In the genomic region with DNA sequence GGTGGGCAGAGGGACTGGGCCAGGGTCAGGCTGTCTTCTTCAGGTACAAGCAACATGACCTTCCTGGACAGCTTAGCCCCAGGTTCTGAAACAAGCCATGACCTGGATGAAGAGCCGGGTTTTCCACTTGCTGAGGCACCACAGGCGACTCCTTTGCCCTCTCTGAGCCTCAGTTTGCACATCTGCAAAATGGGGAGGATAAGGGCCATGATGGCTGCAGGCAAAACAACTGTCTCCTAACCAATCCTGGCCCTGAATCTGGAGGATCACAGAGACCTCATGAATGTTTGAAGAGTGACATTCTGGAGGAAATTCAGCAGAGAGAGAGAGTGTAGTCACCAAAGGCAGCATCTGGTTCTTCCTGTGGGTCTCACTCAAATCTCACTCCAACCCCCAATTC, we compare ENCODE assay signal across 18 cellular contexts. TPM values are rescaled to one million over a fixed set of nuclear protein-coding genes. Genes with fewer than 3 reads are reported as not detected.
"Had no signal": no experiment of that assay in that cellular context is flagged by ENCODE, and none has a peak within 500 bp of the region (broad histone marks: within the 10 kb centered on the region; RNA-seq: fewer than 3 reads in every experiment).

No MANE protein-coding gene starts in this region.

- FAIRE-seq: colon, kidney, small intestine had no signal

- H3K27ac ChIP-seq: neutrophil, right atrium auricular region, suprapubic skin, tibial artery, upper lobe of left lung, uterus had no signal

- H3K9me3 ChIP-seq: esophagus squamous epithelium, neutrophil, right atrium auricular region, suprapubic skin, tibial artery, upper lobe of left lung, uterus had no signal

- ATAC-seq: left colon, left ventricle myocardium superior had no signal

- DNase-seq: esophagus squamous epithelium; foreskin fibroblast; kidney; left colon; left ventricle myocardium superior; mesendoderm; naive B cell; small intestine; stimulated activated CD4-positive, alpha-beta T cell treated with anti-CD3 and anti-CD28 coated beads, Interleukin-2, amount 100 ng/mL, for 48 hours; stimulated activated naive CD4-positive, alpha-beta T cell treated with Interleukin-2 at 50 U/mL for 16 hours; tibial artery; upper lobe of left lung; uterus had no signal

- H3K4me3 ChIP-seq: esophagus squamous epithelium, right atrium auricular region, suprapubic skin, tibial artery, upper lobe of left lung, uterus had no signal

- H3K36me3 ChIP-seq: esophagus squamous epithelium, neutrophil, right atrium auricular region, suprapubic skin, tibial artery, upper lobe of left lung, uterus had no signal

- H3K4me1 ChIP-seq: right atrium auricular region, suprapubic skin, upper lobe of left lung, uterus had no signal

- H3K27me3 ChIP-seq: right atrium auricular region, upper lobe of left lung, uterus had no signal

RNA-seq across cellular contexts. Expression of a gene that starts 8.0 kb away (rescaled TPM):
- total RNA-seq: epithelial cell of proximal tubule had no signal
